Comparison of ENCODE assay signal across 8 cellular contexts in the genomic region with DNA sequence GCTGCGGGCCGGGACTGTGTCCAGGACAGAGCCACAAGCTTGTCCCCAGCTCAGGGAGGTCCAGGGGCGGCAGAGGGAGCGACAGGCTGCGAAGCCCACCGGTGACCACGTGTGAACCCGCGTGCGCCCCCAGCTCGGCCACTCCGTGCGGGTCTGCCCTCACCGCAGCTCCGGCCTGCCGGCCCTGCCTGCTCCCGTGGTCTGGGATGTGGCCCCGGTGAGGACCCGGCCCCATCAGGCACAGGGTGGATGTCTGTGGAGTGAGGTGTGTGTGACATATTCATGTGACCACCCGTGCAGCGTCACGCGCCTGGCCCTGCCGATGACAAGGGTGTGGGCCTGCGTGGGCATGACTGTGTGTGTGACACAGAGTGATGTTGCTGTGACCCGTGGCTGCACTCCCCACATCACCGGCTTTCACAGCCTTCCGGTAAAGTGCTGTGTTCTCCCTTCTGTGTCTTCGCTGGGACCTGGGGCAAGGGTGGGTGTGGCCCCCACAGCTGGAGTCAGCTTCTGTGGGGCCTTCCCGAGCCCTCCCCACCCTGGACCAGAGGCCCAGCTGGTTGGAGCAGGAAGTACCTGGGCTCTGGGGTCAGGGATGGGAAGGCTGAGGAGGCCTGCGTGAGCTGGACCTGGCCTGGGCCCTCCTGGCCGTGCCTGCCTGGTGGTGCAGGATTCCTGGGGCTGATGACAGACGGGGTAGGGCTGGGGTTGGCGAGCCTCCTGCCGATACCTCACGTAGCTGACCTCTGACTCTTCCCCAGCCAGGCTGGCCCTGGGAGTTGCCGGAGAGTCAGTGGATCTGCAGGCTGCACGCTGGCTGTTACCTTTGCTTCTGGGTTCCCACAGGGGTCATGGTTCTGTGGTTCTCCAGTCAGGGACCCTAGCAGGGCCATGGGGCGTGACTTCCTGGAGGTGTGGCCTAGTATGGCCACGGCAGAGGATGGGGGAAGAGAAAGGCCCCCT. TPM values are rescaled to one million over a fixed set of nuclear protein-coding genes. Genes with fewer than 3 reads are reported as not detected.
A peak's percentile ranks its signal among the peaks of the same experiment; 100 is the strongest.
DNase-seq lines count a peak whose midpoint lies in the region; ATAC-seq and TF ChIP-seq lines count a peak whose summit lies in the region.

No MANE protein-coding gene starts in this region.

- H3K27ac ChIP-seq in fibroblast of lung (ENCODE audit: insufficient read depth, low read length) (no peak overlapping the region), spleen (peak overlapping the region in 6 of 8 donors; percentile 6 to 83 (median 66))

- H3K4me2 ChIP-seq in fibroblast of lung (ENCODE audit: extremely low read depth, insufficient read depth, low read length) = peak overlapping the region; percentile 83

- peak overlapping the region; percentile 51 for H3K4me3 ChIP-seq in NT2/D1 (ENCODE audit: insufficient read length, low read depth)
- no peak overlapping the region for H3K4me3 ChIP-seq in fibroblast of lung (replicated peaks in 1 of 4; ENCODE audit: control extremely low read depth in 1 of 4, insufficient read depth in 1 of 4, low read depth in 3 of 4, low read length in 4 of 4)
- peak overlapping the region; percentile 8 to 78 (median 60) for H3K4me3 ChIP-seq in spleen

- no peak for TF ChIP-seq POLR2A in spleen (IDR thresholded peaks at IDR 0.05)

- no peak for TF ChIP-seq CTCF in fibroblast of lung (conservative IDR thresholded peaks at IDR 0.05 in 1 of 2, IDR thresholded peaks at IDR 0.05 in 1 of 2; ENCODE audit: low read depth in 1 of 2, low read length in 2 of 2)
- TF ChIP-seq CTCF in spleen (IDR thresholded peaks at IDR 0.05 in 8 of 11, conservative IDR thresholded peaks at IDR 0.05 in 3 of 11) = no peak

- H2AFZ ChIP-seq in fibroblast of lung (ENCODE audit: low read length) = no peak overlapping the region

- no peaks in the 10 kb centered on the region for H3K79me2 ChIP-seq in fibroblast of lung (ENCODE audit: control insufficient read depth, insufficient read depth, low read length)

- ATAC-seq in HG03025 (IDR thresholded peaks at IDR 0.05; ENCODE audit: low FRiP score, unreplicated experiment) (no peak), left lobe of liver (no peak)

- H3K27me3 ChIP-seq in NT2/D1 (ENCODE audit: insufficient read depth, insufficient read length) (peaks cover 14% of the 10 kb centered on the region), fibroblast of lung (ENCODE audit: control insufficient read depth, insufficient read depth, low read length) (peaks cover 3% of the 10 kb centered on the region), spleen (replicated peaks in 1 of 7) (peaks cover 0 to 90% (median 50%) of the 10 kb centered on the region in 7 donors)

- no peaks in the 10 kb centered on the region for H4K20me1 ChIP-seq in fibroblast of lung (ENCODE audit: control insufficient read depth, extremely low read depth, insufficient read depth, low read length)

- intact Hi-C loops in spleen (cut with DNase I; ENCODE audit: low total_unique reads) = no loop called here

- WGBS in spleen, 5 donors = 55 to 64% (median 59%) methylated on average over 12 to 40 of the region's 40 CpGs

- H3K36me3 ChIP-seq in NT2/D1 (ENCODE audit: insufficient read depth, insufficient read length, low read length) = no peaks in the 10 kb centered on the region
- H3K36me3 ChIP-seq in fibroblast of lung (ENCODE audit: control insufficient read depth, insufficient read depth, low read length) = no peaks in the 10 kb centered on the region
- no peaks in the 10 kb centered on the region for H3K36me3 ChIP-seq in spleen

- H3K9ac ChIP-seq in NT2/D1 (ENCODE audit: insufficient read length, low read depth) (peak overlapping the region; percentile 79), fibroblast of lung (ENCODE audit: insufficient read depth, low read length) (peak overlapping the region; percentile 20)

- H3K9me3 ChIP-seq in NT2/D1 (ENCODE audit: insufficient read depth, low read length) (no peaks in the 10 kb centered on the region), fibroblast of lung (ENCODE audit: control insufficient read depth, insufficient read depth, low read depth, low read length) (no peaks in the 10 kb centered on the region), spleen (no peaks in the 10 kb centered on the region)

- DNase-seq in NCI-H82 (lab: John Stamatoyannopoulos, UW) (peak; percentile 35), NCI-H82 treated with DMSO at 0.1 percent for 48 hours (lab: John Stamatoyannopoulos, UW; ENCODE audit: unreplicated experiment) (no peak), NT2/D1 (ENCODE audit: low read depth, low spot score) (no peak), fibroblast of lung (ENCODE audit: low read depth in 2 of 2) (no peak), spleen (peak; percentile 89), left lobe of liver (ENCODE audit: low spot score) (no peak), AML-193 (lab: John Stamatoyannopoulos, UW) (no peak)

- H3K4me1 ChIP-seq in NT2/D1 (ENCODE audit: insufficient read depth, insufficient read length) (peaks cover 18% of the 10 kb centered on the region), fibroblast of lung (ENCODE audit: control insufficient read depth, extremely low read depth, insufficient read depth, low read length) (no peaks in the 10 kb centered on the region), spleen (peaks cover 6 to 36% (median 25%) of the 10 kb centered on the region in 6 donors)

RNA-seq across cellular contexts. Expression of a gene that starts 4.1 kb away (rescaled TPM):
- total RNA-seq in fibroblast of lung (not detected in 2 replicates), spleen (not detected), left lobe of liver (not detected)
- polyA plus RNA-seq in fibroblast of lung (not detected in 2 replicates), spleen (not detected)
- not detected in 2 replicates for polyA plus RNA-seq in fibroblast of lung (2012)
- polyA minus RNA-seq in fibroblast of lung (ENCODE audit: low replicate concordance) = not detected in 2 replicates

RNA-seq across cellular contexts. Expression of a gene that starts 45.9 kb away (rescaled TPM):
- total RNA-seq in fibroblast of lung (3.1 and 3.3 TPM in 2 replicates), spleen (10 to 100 TPM; 12.1 to 22.5 (median 18.7) TPM), left lobe of liver (8.4 TPM)
- polyA plus RNA-seq in fibroblast of lung (2.6 and 3.4 TPM in 2 replicates), spleen (10 to 100 TPM in 2 of 3 donors, 1 to 10 TPM in 1; 8.5 to 25.7 (median 24.1) TPM)
- polyA plus RNA-seq in fibroblast of lung (2012) = 5.0 and 6.2 TPM in 2 replicates
- 1.7 TPM in 2 replicates for polyA minus RNA-seq in fibroblast of lung (ENCODE audit: low replicate concordance)

RNA-seq across cellular contexts. Expression of a gene that starts 50.1 kb away (rescaled TPM):
- total RNA-seq in fibroblast of lung (38.3 and 50.9 TPM in 2 replicates), spleen (10 to 100 TPM; 10.6 to 27.2 (median 16.9) TPM), left lobe of liver (39.3 TPM)
- polyA plus RNA-seq in fibroblast of lung (15.6 and 20.7 TPM in 2 replicates), spleen (10 to 100 TPM in 1 of 3 donors, 1 to 10 TPM in 2; 4.6 to 16.3 (median 5.6) TPM)
- polyA plus RNA-seq in fibroblast of lung (2012) = 43.3 and 61.1 TPM in 2 replicates
- 28.0 and 70.5 TPM in 2 replicates for polyA minus RNA-seq in fibroblast of lung (ENCODE audit: low replicate concordance)

RNA-seq across cellular contexts. Expression of a gene that starts 56.7 kb away (rescaled TPM):
- 74.7 and 93.3 TPM in 2 replicates for total RNA-seq in fibroblast of lung
- polyA plus RNA-seq in fibroblast of lung = 18.4 and 24.2 TPM in 2 replicates
- polyA plus RNA-seq in fibroblast of lung (2012) = 62.6 and 69.5 TPM in 2 replicates
- 12.9 and 31.1 TPM in 2 replicates for polyA minus RNA-seq in fibroblast of lung (ENCODE audit: low replicate concordance)
- total RNA-seq in spleen = 10 to 100 TPM; 23.3 to 93.8 (median 51.0) TPM
- 100 to 1,000 TPM; 131 to 230 (median 163) TPM for polyA plus RNA-seq in spleen
- total RNA-seq in left lobe of liver = 26.3 TPM

Comparison
In these comparisons a context has a peak if more than half of its experiments do, and no peak if none do; other contexts are left out.
1. DNase-seq: peak in NCI-H82 (single experiment) and spleen (single experiment); none in NCI-H82 treated with DMSO at 0.1 percent for 48 hours (single experiment), NT2/D1 (single experiment), fibroblast of lung (0 of 2), left lobe of liver (single experiment) and AML-193 (0 of 2).
2. H3K4me3 ChIP-seq: peak in NT2/D1 (single experiment) and spleen (8 of 8); none in fibroblast of lung (0 of 4).